In genomic region chr16:20460313-20460712, GRCh38 we compare ENCODE assay signal across 15 cellular contexts. TPM values are rescaled to one million over a fixed set of nuclear protein-coding genes. Genes with fewer than 3 reads are reported as not detected.
"Had no signal": no experiment of that assay in that cellular context is flagged by ENCODE, and none has a peak within 500 bp of the region (broad histone marks: within the 10 kb centered on the region; RNA-seq: fewer than 3 reads in every experiment).

No MANE protein-coding gene starts in this region.

RNA-seq across cellular contexts. Expression of gene ACSM2A, which starts 9.0 kb away (rescaled TPM):
- total RNA-seq: activated B cell treated with CpG ODN at 0.5 μM for 24 hours; activated CD4-positive, alpha-beta memory T cell treated with anti-CD3 and anti-CD28 coated beads for 36 hours; activated CD4-positive, alpha-beta memory T cell treated with anti-CD3 and anti-CD28 coated beads, Interleukin-2, amount 10 ng/mL, durations not matched to agents 7 days and 5 days; activated CD4-positive, alpha-beta T cell treated with anti-CD3 and anti-CD28 coated beads, Interleukin-2, amount 10 ng/mL, durations not matched to agents 24 days and 14 days; activated CD4-positive, alpha-beta T cell treated with anti-CD3 and anti-CD28 coated beads, Interleukin-2, amount 10 ng/mL, durations not matched to agents 7 days and 5 days; activated CD8-positive, alpha-beta memory T cell treated with anti-CD3 and anti-CD28 coated beads for 36 hours; activated CD8-positive, alpha-beta T cell treated with anti-CD3 and anti-CD28 coated beads for 36 hours; activated CD8-positive, alpha-beta T cell treated with anti-CD3 and anti-CD28 coated beads, Interleukin-2, amount 10 ng/mL, durations not matched to agents 7 days and 5 days; T-helper 1 cell treated with Interleukin-12 subunit alpha and Interleukin-12 subunit beta and Interleukin-4 antibody, amounts not matched to agents 30 ng/mL and 1 ng/mL, for 36 hours; T-helper 17 cell; T-helper 2 cell treated with Interferon-gamma antibody and Interleukin-4, amounts not matched to agents 100 ng/mL and 5 ng/mL, for 36 hours; WTC11 had no signal

RNA-seq across cellular contexts. Expression of gene ACSM5, which starts 51.0 kb away (rescaled TPM):
- total RNA-seq: activated B cell treated with CpG ODN at 0.5 μM for 24 hours; activated CD4-positive, alpha-beta memory T cell treated with anti-CD3 and anti-CD28 coated beads for 36 hours; activated CD4-positive, alpha-beta memory T cell treated with anti-CD3 and anti-CD28 coated beads, Interleukin-2, amount 10 ng/mL, durations not matched to agents 7 days and 5 days; activated CD4-positive, alpha-beta T cell treated with anti-CD3 and anti-CD28 coated beads for 36 hours; activated CD4-positive, alpha-beta T cell treated with anti-CD3 and anti-CD28 coated beads, Interleukin-2, amount 10 ng/mL, durations not matched to agents 24 days and 14 days; activated CD4-positive, alpha-beta T cell treated with anti-CD3 and anti-CD28 coated beads, Interleukin-2, amount 10 ng/mL, durations not matched to agents 7 days and 5 days; activated CD8-positive, alpha-beta memory T cell treated with anti-CD3 and anti-CD28 coated beads for 36 hours; activated CD8-positive, alpha-beta memory T cell treated with anti-CD3 and anti-CD28 coated beads, Interleukin-2, amount 10 ng/mL, durations not matched to agents 7 days and 5 days; activated CD8-positive, alpha-beta T cell treated with anti-CD3 and anti-CD28 coated beads for 36 hours; activated CD8-positive, alpha-beta T cell treated with anti-CD3 and anti-CD28 coated beads, Interleukin-2, amount 10 ng/mL, durations not matched to agents 7 days and 5 days; T-helper 1 cell treated with Interleukin-12 subunit alpha and Interleukin-12 subunit beta and Interleukin-4 antibody, amounts not matched to agents 30 ng/mL and 1 ng/mL, for 36 hours; T-helper 17 cell; T-helper 2 cell treated with Interferon-gamma antibody and Interleukin-4, amounts not matched to agents 100 ng/mL and 5 ng/mL, for 36 hours had no signal

RNA-seq across cellular contexts. Expression of gene PDILT, which starts 55.8 kb away (rescaled TPM):
- total RNA-seq: activated B cell treated with CpG ODN at 0.5 μM for 24 hours; activated CD4-positive, alpha-beta memory T cell treated with anti-CD3 and anti-CD28 coated beads for 36 hours; activated CD4-positive, alpha-beta memory T cell treated with anti-CD3 and anti-CD28 coated beads, Interleukin-2, amount 10 ng/mL, durations not matched to agents 7 days and 5 days; activated CD4-positive, alpha-beta T cell treated with anti-CD3 and anti-CD28 coated beads for 36 hours; activated CD4-positive, alpha-beta T cell treated with anti-CD3 and anti-CD28 coated beads, Interleukin-2, amount 10 ng/mL, durations not matched to agents 24 days and 14 days; activated CD4-positive, alpha-beta T cell treated with anti-CD3 and anti-CD28 coated beads, Interleukin-2, amount 10 ng/mL, durations not matched to agents 7 days and 5 days; activated CD8-positive, alpha-beta memory T cell treated with anti-CD3 and anti-CD28 coated beads for 36 hours; activated CD8-positive, alpha-beta memory T cell treated with anti-CD3 and anti-CD28 coated beads, Interleukin-2, amount 10 ng/mL, durations not matched to agents 7 days and 5 days; activated CD8-positive, alpha-beta T cell treated with anti-CD3 and anti-CD28 coated beads for 36 hours; activated CD8-positive, alpha-beta T cell treated with anti-CD3 and anti-CD28 coated beads, Interleukin-2, amount 10 ng/mL, durations not matched to agents 7 days and 5 days; T-cell; T-helper 1 cell treated with Interleukin-12 subunit alpha and Interleukin-12 subunit beta and Interleukin-4 antibody, amounts not matched to agents 30 ng/mL and 1 ng/mL, for 36 hours; T-helper 17 cell; T-helper 2 cell treated with Interferon-gamma antibody and Interleukin-4, amounts not matched to agents 100 ng/mL and 5 ng/mL, for 36 hours; WTC11 had no signal
